Comparison of ENCODE assay signal across 8 cellular contexts in genomic region chr12:32390572-32391219, GRCh38. TPM values are rescaled to one million over a fixed set of nuclear protein-coding genes. Genes with fewer than 3 reads are reported as not detected.
DNase-seq lines count a peak whose midpoint lies in the region; ATAC-seq and TF ChIP-seq lines count a peak whose summit lies in the region.

No MANE protein-coding gene starts in this region.

- H3K27ac Mint-ChIP-seq in CD8-positive, alpha-beta T cell: no peak overlapping the region

- no peaks in the 10 kb centered on the region for H3K9me3 Mint-ChIP-seq in CD8-positive, alpha-beta T cell

- peaks cover 2% of the 10 kb centered on the region for H3K4me1 Mint-ChIP-seq in CD8-positive, alpha-beta T cell (ENCODE audit: low read depth)

- POLR2A ChIA-PET in CD8-positive, alpha-beta T cell (lab: Charles Lee): no interaction called here

- no peaks in the 10 kb centered on the region for H3K36me3 ChIP-seq in CD8-positive, alpha-beta T cell (ENCODE audit: insufficient read depth, low read length)
- H3K36me3 ChIP-seq in ascending aorta: no peaks in the 10 kb centered on the region
- H3K36me3 ChIP-seq in right lobe of liver: no peaks in the 10 kb centered on the region
- no peaks in the 10 kb centered on the region for H3K36me3 ChIP-seq in aorta (ENCODE audit: control insufficient read depth in 1 of 2, insufficient read depth in 2 of 2, low read length in 1 of 2)

- H3K9me3 ChIP-seq in CD8-positive, alpha-beta T cell (ENCODE audit: low read length): no peaks in the 10 kb centered on the region
- H3K9me3 ChIP-seq in ascending aorta: no peaks in the 10 kb centered on the region
- H3K9me3 ChIP-seq in right lobe of liver: no peaks in the 10 kb centered on the region
- H3K9me3 ChIP-seq in aorta (ENCODE audit: control insufficient read depth, low read length): no peaks in the 10 kb centered on the region

- CTCF ChIA-PET in CD8-positive, alpha-beta T cell (lab: Charles Lee): no interaction called here

- 65% methylated on average over 10 of the region's 47 CpGs for WGBS in right lobe of liver (ENCODE audit: insufficient coverage, low coverage, low lambda C conversion rate, missing lambda C conversion rate)
- 22 to 32% methylated on average over 47 of the region's 47 CpGs for WGBS in aorta, 2 donors

- peak overlapping the region; percentile 54 for H3K4me3 Mint-ChIP-seq in CD8-positive, alpha-beta T cell

- intact Hi-C loops in CD8-positive, alpha-beta T cell (cut with DNase I, micrococcal nuclease): no loop called here
- intact Hi-C loops in ascending aorta (cut with DNase I) (loop anchor here (10.0 kb wide), 1 partner anchor 144 kb away; no protein-coding TSS in a partner anchor), right lobe of liver (cut with DNase I) (no loop called here), aorta (cut with DNase I) (no loop called here)

- no peaks in the 10 kb centered on the region for H3K4me1 ChIP-seq in CD8-positive, alpha-beta T cell (ENCODE audit: insufficient read depth, low read length)
- no peaks in the 10 kb centered on the region for H3K4me1 ChIP-seq in ascending aorta
- H3K4me1 ChIP-seq in right lobe of liver: no peaks in the 10 kb centered on the region
- no peaks in the 10 kb centered on the region for H3K4me1 ChIP-seq in aorta (ENCODE audit: control insufficient read depth in 1 of 2, insufficient read depth in 2 of 2, low read length in 2 of 2)

- no peak overlapping the region for H3K27ac ChIP-seq in CD8-positive, alpha-beta T cell (ENCODE audit: low read depth, low read length)
- H3K27ac ChIP-seq in ascending aorta (no peak overlapping the region), right lobe of liver (no peak overlapping the region), aorta (ENCODE audit: low read depth in 1 of 2, low read length in 2 of 2) (no peak overlapping the region)

- H3K27me3 ChIP-seq in CD8-positive, alpha-beta T cell (ENCODE audit: insufficient read depth, low read length): no peaks in the 10 kb centered on the region
- H3K27me3 ChIP-seq in ascending aorta (no peaks in the 10 kb centered on the region), right lobe of liver (no peaks in the 10 kb centered on the region), aorta (ENCODE audit: control insufficient read depth in 1 of 2, insufficient read depth in 2 of 2, low read length in 1 of 2) (no peaks in the 10 kb centered on the region)

- no peaks in the 10 kb centered on the region for H3K36me3 Mint-ChIP-seq in CD8-positive, alpha-beta T cell

- no peak for TF ChIP-seq CTCF in CD8-positive, alpha-beta T cell (IDR thresholded peaks at IDR 0.05)
- TF ChIP-seq CTCF in ascending aorta (IDR thresholded peaks at IDR 0.05) (no peak), right lobe of liver (IDR thresholded peaks at IDR 0.05) (no peak)

- no peak for DNase-seq in CD8-positive, alpha-beta T cell
- DNase-seq in ascending aorta (ENCODE audit: low spot score in 2 of 2) (no peak), right lobe of liver (peak; percentile 35 to 57 (median 48)), aorta (peak in 1 of 2 donors; percentile 75), NCI-H2107 treated with DMSO at 0.1 percent for 48 hours (lab: John Stamatoyannopoulos, UW; ENCODE audit: unreplicated experiment) (no peak), Kasumi-1 (lab: John Stamatoyannopoulos, UW) (no peak)

- ATAC-seq in CD8-positive, alpha-beta T cell: peak; percentile 14
- ATAC-seq in HG03280 (IDR thresholded peaks at IDR 0.05; ENCODE audit: unreplicated experiment) (peak; percentile 66), right lobe of liver (peak; percentile 62 to 82 (median 77)), aorta (ENCODE audit: low FRiP score) (no peak), GM18498 (IDR thresholded peaks at IDR 0.05; ENCODE audit: unreplicated experiment) (no peak)

- no peak overlapping the region for H3K4me3 ChIP-seq in CD8-positive, alpha-beta T cell (ENCODE audit: low read depth, low read length)
- H3K4me3 ChIP-seq in ascending aorta (peak overlapping the region; percentile 45 to 58), right lobe of liver (peak overlapping the region; percentile 13 to 52 (median 35)), aorta (ENCODE audit: low read length in 2 of 2) (peak overlapping the region; percentile 12 to 49)

- H3K27me3 Mint-ChIP-seq in CD8-positive, alpha-beta T cell (ENCODE audit: low read depth): peaks cover 14% of the 10 kb centered on the region

- TF ChIP-seq POLR2A in right lobe of liver (IDR thresholded peaks at IDR 0.05): no peak

RNA-seq across cellular contexts. Expression of gene FGD4, which starts 8.7 kb away (rescaled TPM):
- total RNA-seq in CD8-positive, alpha-beta T cell: under 1 TPM in 1 of 2 experiments, not detected in 1; 0.31 TPM
- total RNA-seq in ascending aorta: 47.5 TPM
- total RNA-seq in right lobe of liver: 10 to 100 TPM; 15.1 to 29.3 (median 20.3) TPM
- 10 to 100 TPM; 40.4 to 46.9 TPM for total RNA-seq in aorta
- 1 to 10 TPM; 5.5 to 7.5 TPM for polyA plus RNA-seq in aorta

Comparison
In these comparisons a context has a peak if more than half of its experiments do, and no peak if none do; other contexts are left out.
1. ATAC-seq: peak in CD8-positive, alpha-beta T cell (single experiment), HG03280 (single experiment) and right lobe of liver (4 of 4); none in aorta (single experiment) and GM18498 (single experiment).
2. DNase-seq: peak in right lobe of liver (3 of 3); none in CD8-positive, alpha-beta T cell (0 of 7), ascending aorta (0 of 2), NCI-H2107 treated with DMSO at 0.1 percent for 48 hours (single experiment) and Kasumi-1 (0 of 2).
3. RNA of gene FGD4, which starts 8.7 kb away (total RNA-seq): 47.5 TPM in ascending aorta (single experiment), 40.4 to 46.9 TPM in aorta and 15.1 to 29.3 TPM in right lobe of liver; 0.31 TPM in CD8-positive, alpha-beta T cell; every median in the first group is over 10 times any median in the second.